27 cellular contexts compared by ENCODE assay signal in genomic region chr19:7529246-7529600, GRCh38.
"Had no signal": no experiment of that assay in that cellular context is flagged by ENCODE, and none has a peak within 500 bp of the region (broad histone marks: within the 10 kb centered on the region; RNA-seq: fewer than 3 reads in every experiment).

No MANE protein-coding gene starts in this region.

- ATAC-seq: naive thymus-derived CD8-positive, alpha-beta T cell; natural killer cell treated with Interleukin-12 subunit alpha and Interleukin-12 subunit beta and Interleukin-15 and Interleukin-18, amount 100 ng/mL, for 72 hours; pancreas; psoas muscle; right cardiac atrium; right lobe of liver; stimulated activated effector memory CD8-positive, alpha-beta T cell treated with anti-CD3 and anti-CD28 coated beads, Interleukin-12 subunit alpha, Interleukin-12 subunit beta, amount 100 ng/mL, for 72 hours; stimulated activated naive B cell treated with anti-CD40 and anti-IgM and Interleukin-4, amounts not matched to agents 10 μg/mL and 1 μg/mL and 100 μg/mL, for 72 hours had no signal

- H3K9me3 Mint-ChIP-seq: naive thymus-derived CD8-positive, alpha-beta T cell; natural killer cell treated with Interleukin-12 subunit alpha and Interleukin-12 subunit beta and Interleukin-15 and Interleukin-18, amount 100 ng/mL, for 72 hours; neural progenitor cell; stimulated activated effector memory CD8-positive, alpha-beta T cell treated with anti-CD3 and anti-CD28 coated beads, Interleukin-12 subunit alpha, Interleukin-12 subunit beta, amount 100 ng/mL, for 72 hours; stimulated activated naive B cell treated with anti-CD40 and anti-IgM and Interleukin-4, amounts not matched to agents 10 μg/mL and 1 μg/mL and 100 μg/mL, for 72 hours; stimulated activated naive CD8-positive, alpha-beta T cell treated with anti-CD3 and anti-CD28 coated beads, Interleukin-15, Interleukin-2, amounts not matched to agents 100 ng/mL and 50 ng/mL, for 24 hours had no signal

- DNase-seq: naive thymus-derived CD8-positive, alpha-beta T cell; nucleus accumbens; psoas muscle; sigmoid colon; small intestine; stimulated activated CD4-positive, alpha-beta T cell treated with anti-CD3 and anti-CD28 coated beads, Interleukin-15, amount 100 ng/mL, for 24 hours; stimulated activated CD4-positive, alpha-beta T cell treated with anti-CD3 and anti-CD28 coated beads, Interleukin-2, amount 100 ng/mL, for 24 hours; stimulated activated CD4-positive, alpha-beta T cell treated with anti-CD3 and anti-CD28 coated beads, Interleukin-2, amount 100 ng/mL, for 48 hours; stimulated activated CD4-positive, alpha-beta T cell treated with anti-CD3 and anti-CD28 coated beads, Interleukin-4, amount 100 ng/mL, for 24 hours; stimulated activated naive B cell treated with anti-CD40 and anti-IgM and Interleukin-4, amounts not matched to agents 10 μg/mL and 1 μg/mL and 100 μg/mL, for 72 hours; stimulated activated naive CD4-positive, alpha-beta T cell treated with Interleukin-2 at 50 U/mL for 16 hours; stomach; thyroid gland; trophoblast cell; upper lobe of left lung had no signal

- H3K27me3 ChIP-seq: neural progenitor cell, pancreas, right lobe of liver, sigmoid colon, stomach, thyroid gland, tibial nerve, upper lobe of left lung, vagina had no signal

- H3K4me3 ChIP-seq: neural progenitor cell, pancreas, psoas muscle, right lobe of liver, sigmoid colon, stomach, thoracic aorta, thyroid gland, tibial nerve, upper lobe of left lung, vagina had no signal

- H2AFZ ChIP-seq: neural progenitor cell had no signal

- H3K36me3 ChIP-seq: neural progenitor cell, pancreas had no signal

- H3K27ac Mint-ChIP-seq: natural killer cell treated with Interleukin-12 subunit alpha and Interleukin-12 subunit beta and Interleukin-15 and Interleukin-18, amount 100 ng/mL, for 72 hours; neural progenitor cell; stimulated activated effector memory CD8-positive, alpha-beta T cell treated with anti-CD3 and anti-CD28 coated beads, Interleukin-12 subunit alpha, Interleukin-12 subunit beta, amount 100 ng/mL, for 72 hours; stimulated activated naive B cell treated with anti-CD40 and anti-IgM and Interleukin-4, amounts not matched to agents 10 μg/mL and 1 μg/mL and 100 μg/mL, for 72 hours; stimulated activated naive CD8-positive, alpha-beta T cell treated with anti-CD3 and anti-CD28 coated beads, Interleukin-15, Interleukin-2, amounts not matched to agents 100 ng/mL and 50 ng/mL, for 24 hours had no signal

- H3K4me2 ChIP-seq: neural progenitor cell had no signal

- H3K27ac ChIP-seq: neural progenitor cell, neutrophil, pancreas, psoas muscle, right lobe of liver, sigmoid colon, stomach, thoracic aorta, thyroid gland, tibial nerve, upper lobe of left lung, vagina had no signal

- H3K9ac ChIP-seq: neural progenitor cell had no signal

- H3K36me3 Mint-ChIP-seq: natural killer cell treated with Interleukin-12 subunit alpha and Interleukin-12 subunit beta and Interleukin-15 and Interleukin-18, amount 100 ng/mL, for 72 hours; neural progenitor cell had no signal

- H3K27me3 Mint-ChIP-seq: naive thymus-derived CD8-positive, alpha-beta T cell; natural killer cell treated with Interleukin-12 subunit alpha and Interleukin-12 subunit beta and Interleukin-15 and Interleukin-18, amount 100 ng/mL, for 72 hours; progenitor cell of endocrine pancreas; stimulated activated naive B cell treated with anti-CD40 and anti-IgM and Interleukin-4, amounts not matched to agents 10 μg/mL and 1 μg/mL and 100 μg/mL, for 72 hours; stimulated activated naive CD8-positive, alpha-beta T cell treated with anti-CD3 and anti-CD28 coated beads, Interleukin-15, Interleukin-2, amounts not matched to agents 100 ng/mL and 50 ng/mL, for 24 hours had no signal

- H3K4me3 Mint-ChIP-seq: naive thymus-derived CD8-positive, alpha-beta T cell; natural killer cell treated with Interleukin-12 subunit alpha and Interleukin-12 subunit beta and Interleukin-15 and Interleukin-18, amount 100 ng/mL, for 72 hours; stimulated activated effector memory CD8-positive, alpha-beta T cell treated with anti-CD3 and anti-CD28 coated beads, Interleukin-12 subunit alpha, Interleukin-12 subunit beta, amount 100 ng/mL, for 72 hours; stimulated activated naive B cell treated with anti-CD40 and anti-IgM and Interleukin-4, amounts not matched to agents 10 μg/mL and 1 μg/mL and 100 μg/mL, for 72 hours; stimulated activated naive CD8-positive, alpha-beta T cell treated with anti-CD3 and anti-CD28 coated beads, Interleukin-15, Interleukin-2, amounts not matched to agents 100 ng/mL and 50 ng/mL, for 24 hours had no signal

- H3K4me1 ChIP-seq: neural progenitor cell, pancreas had no signal

- H3K9me3 ChIP-seq: neutrophil, pancreas, psoas muscle, right lobe of liver, sigmoid colon, stomach, thoracic aorta, thyroid gland, tibial nerve, upper lobe of left lung, vagina had no signal
